8 cellular contexts compared by ENCODE assay signal in the genomic region with DNA sequence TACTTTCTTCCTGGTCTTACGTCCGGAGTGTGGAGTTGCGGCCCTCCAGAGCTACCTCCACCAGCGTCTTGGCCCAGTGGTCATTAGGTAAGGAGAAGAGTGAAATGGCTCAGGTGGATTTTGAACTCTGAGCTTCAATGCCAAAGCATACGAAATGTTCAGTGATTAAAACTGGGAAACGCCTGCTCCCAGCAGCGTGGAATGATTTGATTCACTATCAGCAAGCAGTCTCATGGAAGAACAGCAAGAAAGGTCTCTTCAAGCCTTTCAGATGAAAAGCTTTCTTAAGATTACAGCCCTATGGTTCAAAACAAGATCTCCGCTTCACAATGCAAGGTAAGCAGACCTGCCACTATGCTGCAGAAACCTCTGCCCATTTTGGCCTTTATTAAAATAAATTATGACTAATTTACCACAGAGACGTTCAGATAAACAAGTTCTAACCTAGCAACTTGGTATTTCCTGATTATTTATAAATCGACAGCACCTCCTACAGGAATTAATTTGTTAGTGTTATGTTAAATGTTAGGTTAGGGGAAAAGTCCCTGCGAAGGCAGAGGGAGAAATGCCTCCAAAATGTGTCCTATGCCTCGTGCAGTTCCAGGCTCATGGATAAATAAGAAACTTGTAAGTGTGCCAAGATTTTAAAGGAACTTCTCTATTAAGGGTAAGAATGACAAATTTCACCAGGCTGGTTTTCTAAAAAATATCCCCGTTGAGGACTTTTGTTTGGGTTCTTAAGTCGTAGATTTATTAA. TPM values are rescaled to one million over a fixed set of nuclear protein-coding genes. Genes with fewer than 3 reads are reported as not detected.
DNase-seq lines count a peak whose midpoint lies in the region; ATAC-seq and TF ChIP-seq lines count a peak whose summit lies in the region.

No MANE protein-coding gene starts in this region.

- H3F3A ChIP-seq in SU-DHL-6 (ENCODE audit: insufficient read depth) = peaks cover 3% of the 10 kb centered on the region; the same call in 1 of the 2 replicates

- no peaks in the 10 kb centered on the region for H3K9me3 Mint-ChIP-seq in effector memory CD8-positive, alpha-beta T cell

- no peak overlapping the region for H3K9ac ChIP-seq in KMS-11
- H3K9ac ChIP-seq in SU-DHL-6 (ENCODE audit: low read length) = no peak overlapping the region

- H2AFZ ChIP-seq in KMS-11 (ENCODE audit: low read depth) (no peak overlapping the region), SU-DHL-6 (ENCODE audit: low read depth, low read length, severe bottlenecking) (no peak overlapping the region)

- peak; percentile 75 for TF ChIP-seq CTCF in KMS-11 (conservative IDR thresholded peaks at IDR 0.05; ENCODE audit: low read depth, low read length)
- TF ChIP-seq CTCF in SU-DHL-6 (IDR thresholded peaks at IDR 0.05; ENCODE audit: insufficient read depth, low read length, poor library complexity, severe bottlenecking) = peak; percentile 22

- H3K9me2 ChIP-seq in SU-DHL-6 (replicated peaks; ENCODE audit: insufficient read depth, low read length) = no peaks in the 10 kb centered on the region

- no peaks in the 10 kb centered on the region for H3K9me3 ChIP-seq in SU-DHL-6 (ENCODE audit: insufficient read depth, low read length)

- peak; percentile 45 for ATAC-seq in left lobe of liver
- no peak for ATAC-seq in effector memory CD8-positive, alpha-beta T cell (replicated peaks)

- no peak overlapping the region for H3K27ac ChIP-seq in KMS-11
- no peak overlapping the region for H3K27ac ChIP-seq in SU-DHL-6 (ENCODE audit: low read depth, low read length)

- H3K36me3 ChIP-seq in KMS-11 (ENCODE audit: insufficient read depth) (no peaks in the 10 kb centered on the region), SU-DHL-6 (ENCODE audit: low read length) (0 out of 2 replicates have a peak, but pooled peaks cover 2% of the 10 kb centered on the region)

- H3K4me3 Mint-ChIP-seq in effector memory CD8-positive, alpha-beta T cell = no peak overlapping the region

- peaks cover 24 to 39% of the 10 kb centered on the region in 2 donors for H3K4me1 Mint-ChIP-seq in effector memory CD8-positive, alpha-beta T cell (ENCODE audit: low read depth in 2 of 2)

- no peaks in the 10 kb centered on the region for H4K20me1 ChIP-seq in KMS-11 (ENCODE audit: insufficient read depth)
- H4K20me1 ChIP-seq in SU-DHL-6 (ENCODE audit: low read depth, low read length) = no peaks in the 10 kb centered on the region

- H3K79me2 ChIP-seq in KMS-11 (ENCODE audit: insufficient read depth, low read depth) = no peaks in the 10 kb centered on the region
- no peaks in the 10 kb centered on the region for H3K79me2 ChIP-seq in SU-DHL-6 (ENCODE audit: insufficient read depth, low read length)

- no peak overlapping the region for H3K27ac Mint-ChIP-seq in effector memory CD8-positive, alpha-beta T cell

- peaks cover 15% of the 10 kb centered on the region for H3K4me1 ChIP-seq in KMS-11 (ENCODE audit: low read depth, poor library complexity, severe bottlenecking)

- H3K4me2 ChIP-seq in KMS-11 (no peak overlapping the region), SU-DHL-6 (ENCODE audit: low read depth, low read length, poor library complexity, severe bottlenecking) (no peak overlapping the region)

- H3K4me3 ChIP-seq in KMS-11 (IDR thresholded peaks at IDR 0.05; ENCODE audit: insufficient read depth, low read depth, low read length) (no peak overlapping the region), SU-DHL-6 (ENCODE audit: insufficient read depth, low read length, poor library complexity, severe bottlenecking) (no peak overlapping the region)

- peaks cover 44 to 55% of the 10 kb centered on the region in 2 donors for H3K27me3 Mint-ChIP-seq in effector memory CD8-positive, alpha-beta T cell

- H3K27me3 ChIP-seq in KMS-11 (ENCODE audit: insufficient read depth, low read depth) (peaks cover 35% of the 10 kb centered on the region), SU-DHL-6 (ENCODE audit: low read length) (no peaks in the 10 kb centered on the region)

- DNase-seq in DMS114 treated with DMSO at 0.1 percent for 48 hours (lab: John Stamatoyannopoulos, UW; ENCODE audit: unreplicated experiment) (peak; percentile 30), left lobe of liver (ENCODE audit: low spot score) (no peak), amygdala (lab: John Stamatoyannopoulos, UW) (no peak), cortex of kidney (lab: John Stamatoyannopoulos, UW) (no peak)
- no peak for DNase-seq in activated CD4-positive, alpha-beta T cell treated with anti-CD3 and anti-CD28 coated beads, Interleukin-2, amount 50 U/mL, for 48 hours
- no peak for DNase-seq in effector memory CD8-positive, alpha-beta T cell

- H3K36me3 Mint-ChIP-seq in effector memory CD8-positive, alpha-beta T cell (ENCODE audit: insufficient read depth) = peaks cover 57% of the 10 kb centered on the region

RNA-seq across cellular contexts. Expression of gene SP9, which starts 10.1 kb away (rescaled TPM):
- total RNA-seq in left lobe of liver = not detected

RNA-seq across cellular contexts. Expression of gene SCRN3, which starts 50.6 kb away (rescaled TPM):
- total RNA-seq in left lobe of liver = 17.8 TPM
